10 cellular contexts compared by ENCODE assay signal in genomic region chr12:80598004-80598606, GRCh38.
DNase-seq lines count a peak whose midpoint lies in the region; ATAC-seq, FAIRE-seq and TF ChIP-seq lines count a peak whose summit lies in the region.
"Had no signal": no experiment of that assay in that cellular context is flagged by ENCODE, and none has a peak within 500 bp of the region (broad histone marks: within the 10 kb centered on the region; RNA-seq: fewer than 3 reads in every experiment).

No MANE protein-coding gene starts in this region.

- no peaks in the 10 kb centered on the region for H3K9me3 ChIP-seq in endothelial cell of umbilical vein (replicated peaks; ENCODE audit: control insufficient read depth, insufficient read depth, low read length)
- H3K9me3 ChIP-seq: ovary, vagina had no signal

- H3K27me3 ChIP-seq in endothelial cell of umbilical vein (ENCODE audit: control insufficient read depth in 2 of 2, insufficient read depth in 2 of 2, low read length in 2 of 2), result no peaks in the 10 kb centered on the region
- H3K27me3 ChIP-seq: ovary, vagina had no signal

- BruUV-seq in endothelial cell of umbilical vein (replicated peaks; lab: Mats Ljungman, UMichigan), result no TSS peak

- CTCF ChIA-PET in endothelial cell of umbilical vein (lab: Charles Lee), result interaction anchor here (0.7 to 3.2 kb wide), 13 partner anchors 10 to 403 kb away, joined by 3 to 14 read pairs (median 5); no protein-coding TSS in a partner anchor

- no peak for ATAC-seq in GM18505 (IDR thresholded peaks at IDR 0.05; ENCODE audit: unreplicated experiment)
- no peak for ATAC-seq in GM21526 (IDR thresholded peaks at IDR 0.05; ENCODE audit: low FRiP score, unreplicated experiment)
- no peak for ATAC-seq in Right ventricle myocardium superior (ENCODE audit: poor library complexity)

- H3K36me3 ChIP-seq in endothelial cell of umbilical vein (ENCODE audit: control insufficient read depth in 2 of 2, extremely low read depth in 1 of 2, insufficient read depth in 2 of 2, low read length in 2 of 2), result no peaks in the 10 kb centered on the region
- H3K36me3 ChIP-seq: ovary, vagina had no signal

- FAIRE-seq in GM12892 (lab: Jason Lieb, UNC) (peak; percentile 21), endothelial cell of umbilical vein (lab: Jason Lieb, UNC) (peak; percentile 24)

- no peaks in the 10 kb centered on the region for H3K4me1 ChIP-seq in endothelial cell of umbilical vein (ENCODE audit: control insufficient read depth, extremely low read depth, insufficient read depth, low read length)
- H3K4me1 ChIP-seq: vagina had no signal

- H3K27ac ChIP-seq in endothelial cell of umbilical vein (ENCODE audit: insufficient read depth, low read depth, low read length), result no peak overlapping the region
- H3K27ac ChIP-seq: ovary, vagina had no signal

- TF ChIP-seq POLR2A in GM12892 (IDR thresholded peaks at IDR 0.05; ENCODE audit: low read depth, low read length) (no peak), endothelial cell of umbilical vein (IDR thresholded peaks at IDR 0.05; ENCODE audit: low read depth, low read length) (no peak), GM18505 (IDR thresholded peaks at IDR 0.05; ENCODE audit: borderline replicate concordance, extremely low read depth, insufficient read depth, insufficient read length) (no peak)

- no peak overlapping the region for H3K4me2 ChIP-seq in endothelial cell of umbilical vein (ENCODE audit: insufficient read depth, low read length)

- TF ChIP-seq CTCF in endothelial cell of umbilical vein (IDR thresholded peaks at IDR 0.05; ENCODE audit: extremely low read depth in 1 of 2, insufficient read depth in 1 of 2, low read depth in 1 of 2, low read length in 2 of 2) (peak in 1 of 2 donors; percentile 23), retinal pigment epithelial cell (conservative IDR thresholded peaks at IDR 0.05; ENCODE audit: low read depth, low read length) (peak; percentile 59)

- dilution Hi-C loops in endothelial cell of umbilical vein (cut with MboI; ENCODE audit: extremely low pct_ligation_motif_present, low sequenced_read_pairs), result no loop called here

- H4K20me1 ChIP-seq in endothelial cell of umbilical vein (replicated peaks; ENCODE audit: control insufficient read depth, extremely low read depth, insufficient read depth, low read length), result no peaks in the 10 kb centered on the region

- no peaks in the 10 kb centered on the region for H3K79me2 ChIP-seq in endothelial cell of umbilical vein (ENCODE audit: control insufficient read depth, insufficient read depth, low read length)

- H3K4me3 ChIP-seq in endothelial cell of umbilical vein (replicated peaks in 1 of 3; ENCODE audit: insufficient read depth in 1 of 3, low read depth in 1 of 3, low read length in 3 of 3) (no peak overlapping the region), retinal pigment epithelial cell (ENCODE audit: low read length) (no peak overlapping the region)
- H3K4me3 ChIP-seq: ovary, vagina had no signal

- H3K9ac ChIP-seq in endothelial cell of umbilical vein (replicated peaks; ENCODE audit: extremely low read depth, insufficient read depth, low read length), result no peak overlapping the region

- H2AFZ ChIP-seq in endothelial cell of umbilical vein (ENCODE audit: low read depth, low read length), result peak overlapping the region; percentile 51

- POLR2A ChIA-PET in endothelial cell of umbilical vein (lab: Charles Lee), result no interaction called here

- intact Hi-C loops in endothelial cell of umbilical vein (cut with micrococcal nuclease) (loop anchor here (1.0 kb wide), 2 partner anchors 125 to 186 kb away; no protein-coding TSS in a partner anchor), Right ventricle myocardium superior (cut with DNase I) (no loop called here)

- DNase-seq in GM12892 (ENCODE audit: insufficient read length) (no peak), NCI-H526 treated with DMSO at 0.1 percent for 48 hours (lab: John Stamatoyannopoulos, UW) (peak; percentile 15), endothelial cell of umbilical vein (ENCODE audit: low read depth, low spot score) (peak; percentile 55), retinal pigment epithelial cell (ENCODE audit: low read depth) (peak; percentile 28), Right ventricle myocardium superior (no peak)
- no peak for DNase-seq in stimulated activated CD4-positive, alpha-beta T cell treated with anti-CD3 and anti-CD28 coated beads, Interleukin-4, amount 100 ng/mL, for 1 hour
- DNase-seq: ovary had no signal

- no peaks in the 10 kb centered on the region for H3K9me1 ChIP-seq in endothelial cell of umbilical vein (replicated peaks; ENCODE audit: control insufficient read depth, extremely low read depth, insufficient read depth, low read length)

TF ChIP-seq in endothelial cell of umbilical vein, 7 proteins besides CTCF, POLR2A, EP300 and RAD21:
- TF ChIP-seq MYC (IDR thresholded peaks at IDR 0.05; ENCODE audit: low read depth, low read length), result no peak
- TF ChIP-seq GATA2 (IDR thresholded peaks at IDR 0.05; ENCODE audit: insufficient read depth, insufficient read length, low read depth, low read length), result no peak
- no peak for TF ChIP-seq JUN (IDR thresholded peaks at IDR 0.05; ENCODE audit: borderline replicate concordance, insufficient read depth, insufficient read length, low read depth)
- no peak for TF ChIP-seq EZH2 (IDR thresholded peaks at IDR 0.05; ENCODE audit: borderline replicate concordance, low read depth, low read length, severe bottlenecking)
TF ChIP-seq in endothelial cell of umbilical vein: peak in this region for 0.

Comparison
In these comparisons a context has a peak if more than half of its experiments do, and no peak if none do; other contexts are left out.
1. DNase-seq: peak in NCI-H526 treated with DMSO at 0.1 percent for 48 hours (single experiment), endothelial cell of umbilical vein (single experiment) and retinal pigment epithelial cell (single experiment); none in GM12892 (single experiment), stimulated activated CD4-positive, alpha-beta T cell treated with anti-CD3 and anti-CD28 coated beads, Interleukin-4, amount 100 ng/mL, for 1 hour (single experiment) and Right ventricle myocardium superior (single experiment).